In genomic region chr1:43334453-43335205, GRCh38 we compare ENCODE assay signal across 25 cellular contexts. TPM values are rescaled to one million over a fixed set of nuclear protein-coding genes. Genes with fewer than 3 reads are reported as not detected.
"Had no signal": no experiment of that assay in that cellular context is flagged by ENCODE, and none has a peak within 500 bp of the region (broad histone marks: within the 10 kb centered on the region; RNA-seq: fewer than 3 reads in every experiment).

No MANE protein-coding gene starts in this region.

- H3K9me3 Mint-ChIP-seq: activated CD4-positive, alpha-beta T cell treated with anti-CD3 and anti-CD28 coated beads, Interleukin-2, amount 10 ng/mL, durations not matched to agents 7 days and 5 days; effector memory CD8-positive, alpha-beta T cell; mesothelial cell of epicardium; nephron; stimulated activated naive CD8-positive, alpha-beta T cell treated with anti-CD3 and anti-CD28 coated beads, Interleukin-15, Interleukin-2, amounts not matched to agents 100 ng/mL and 50 ng/mL, for 24 hours had no signal

- DNase-seq: activated CD4-positive, alpha-beta T cell treated with anti-CD3 and anti-CD28 coated beads, Interleukin-2, amount 10 ng/mL, durations not matched to agents 7 days and 5 days; activated CD4-positive, CD25-positive, alpha-beta regulatory T cell; activated CD8-positive, alpha-beta memory T cell treated with anti-CD3 and anti-CD28 coated beads, Interleukin-2, amount 50 U/mL, for 4 hours; activated T-cell treated with anti-CD3 and anti-CD28 coated beads, Interleukin-2, amount 50 U/mL, for 48 hours; effector memory CD8-positive, alpha-beta T cell; foreskin fibroblast; glutamatergic neuron; hippocampal formation; left cardiac atrium; lower lobe of right lung; nucleus accumbens; posterior cingulate gyrus; stimulated activated CD4-positive, alpha-beta T cell treated with anti-CD3 and anti-CD28 coated beads, Interleukin-15, amount 100 ng/mL, for 24 hours; stimulated activated CD4-positive, alpha-beta T cell treated with anti-CD3 and anti-CD28 coated beads, Interleukin-2, amount 100 ng/mL, for 48 hours; T-helper 2 cell; transverse colon had no signal

- H3K4me3 ChIP-seq: lower lobe of right lung, skin epidermis, transverse colon, vagina had no signal

- H3K27ac ChIP-seq: lower lobe of right lung, skin epidermis, transverse colon, vagina had no signal

- FAIRE-seq: islet of Langerhans, TTC549 had no signal

- H3K4me3 Mint-ChIP-seq: activated CD4-positive, alpha-beta T cell treated with anti-CD3 and anti-CD28 coated beads, Interleukin-2, amount 10 ng/mL, durations not matched to agents 7 days and 5 days; activated naive CD8-positive, alpha-beta T cell; effector memory CD8-positive, alpha-beta T cell; mesothelial cell of epicardium; nephron; stimulated activated naive CD8-positive, alpha-beta T cell treated with anti-CD3 and anti-CD28 coated beads, Interleukin-15, Interleukin-2, amounts not matched to agents 100 ng/mL and 50 ng/mL, for 24 hours had no signal

- H3K27ac Mint-ChIP-seq: activated CD4-positive, alpha-beta T cell treated with anti-CD3 and anti-CD28 coated beads, Interleukin-2, amount 10 ng/mL, durations not matched to agents 7 days and 5 days; activated naive CD8-positive, alpha-beta T cell; effector memory CD8-positive, alpha-beta T cell; mesothelial cell of epicardium; nephron; stimulated activated naive CD8-positive, alpha-beta T cell treated with anti-CD3 and anti-CD28 coated beads, Interleukin-15, Interleukin-2, amounts not matched to agents 100 ng/mL and 50 ng/mL, for 24 hours had no signal

- ATAC-seq: effector memory CD8-positive, alpha-beta T cell; lower lobe of right lung had no signal

- H3K9me3 ChIP-seq: lower lobe of right lung, transverse colon, vagina had no signal

- H3K27me3 Mint-ChIP-seq: activated CD4-positive, alpha-beta T cell treated with anti-CD3 and anti-CD28 coated beads, Interleukin-2, amount 10 ng/mL, durations not matched to agents 7 days and 5 days; activated naive CD8-positive, alpha-beta T cell; effector memory CD8-positive, alpha-beta T cell; stimulated activated naive CD8-positive, alpha-beta T cell treated with anti-CD3 and anti-CD28 coated beads, Interleukin-15, Interleukin-2, amounts not matched to agents 100 ng/mL and 50 ng/mL, for 24 hours had no signal

- H3K36me3 ChIP-seq: lower lobe of right lung, transverse colon, vagina had no signal

- H3K27me3 ChIP-seq: transverse colon, vagina had no signal

- H3K36me3 Mint-ChIP-seq: activated naive CD8-positive, alpha-beta T cell; mesothelial cell of epicardium had no signal

RNA-seq across cellular contexts. Expression of gene MPL, which starts 3.0 kb away (rescaled TPM):
- total RNA-seq: activated CD4-positive, alpha-beta T cell treated with anti-CD3 and anti-CD28 coated beads, Interleukin-2, amount 10 ng/mL, durations not matched to agents 7 days and 5 days; mesothelial cell of epicardium; vagina had no signal

RNA-seq across cellular contexts. Expression of gene TIE1, which starts 33.8 kb away (rescaled TPM):
- total RNA-seq: activated CD4-positive, alpha-beta T cell treated with anti-CD3 and anti-CD28 coated beads, Interleukin-2, amount 10 ng/mL, durations not matched to agents 7 days and 5 days had no signal

RNA-seq across cellular contexts. Expression of gene C1orf210, which starts 49.2 kb away (rescaled TPM):
- total RNA-seq: activated CD4-positive, alpha-beta T cell treated with anti-CD3 and anti-CD28 coated beads, Interleukin-2, amount 10 ng/mL, durations not matched to agents 7 days and 5 days; dermis microvascular lymphatic vessel endothelial cell; left cardiac atrium had no signal
